Comparison of ENCODE assay signal across 1 cellular context in genomic region chr21:37483776-37484175, GRCh38.
TF ChIP-seq lines count a peak whose summit lies in the region.

No MANE protein-coding gene starts in this region.

TF ChIP-seq in K562, 482 proteins besides CTCF, POLR2A, EP300 and RAD21:
- TF ChIP-seq ZBTB33 (CRISPR knock-in tag; IDR thresholded peaks at IDR 0.05) (peak; percentile 27; the same call in 1 of the 2 replicates), CBX5 (IDR thresholded peaks at IDR 0.05; ENCODE audit: borderline replicate concordance, low read depth) (no peak), IRF1 (CRISPR knock-in tag; IDR thresholded peaks at IDR 0.05; ENCODE audit: borderline replicate concordance) (no peak)
